5 cellular contexts compared by ENCODE assay signal in genomic region chr4:99227646-99228045, GRCh38. TPM values are rescaled to one million over a fixed set of nuclear protein-coding genes. Genes with fewer than 3 reads are reported as not detected.
"Had no signal": no experiment of that assay in that cellular context is flagged by ENCODE, and none has a peak within 500 bp of the region (broad histone marks: within the 10 kb centered on the region; RNA-seq: fewer than 3 reads in every experiment).

No MANE protein-coding gene starts in this region.

RNA-seq across cellular contexts. Expression of gene ADH6, which starts 8.6 kb away (rescaled TPM):
- polyA plus RNA-seq: immature natural killer cell; keratinocyte; mammary epithelial cell; naive thymus-derived CD4-positive, alpha-beta T cell; naive thymus-derived CD8-positive, alpha-beta T cell had no signal
